Comparison of ENCODE assay signal across 12 cellular contexts in genomic region chr1:44826375-44827196, GRCh38. TPM values are rescaled to one million over a fixed set of nuclear protein-coding genes. Genes with fewer than 3 reads are reported as not detected.
A peak's percentile ranks its signal among the peaks of the same experiment; 100 is the strongest.
DNase-seq lines count a peak whose midpoint lies in the region; ATAC-seq and TF ChIP-seq lines count a peak whose summit lies in the region.
"Had no signal": no experiment of that assay in that cellular context is flagged by ENCODE, and none has a peak within 500 bp of the region (broad histone marks: within the 10 kb centered on the region; RNA-seq: fewer than 3 reads in every experiment).

No MANE protein-coding gene starts in this region.

- no peaks in the 10 kb centered on the region for H3K4me1 Mint-ChIP-seq in glutamatergic neuron (ENCODE audit: low read depth, unreplicated experiment)
- peaks cover 6% of the 10 kb centered on the region for H3K4me1 Mint-ChIP-seq in activated CD8-positive, alpha-beta memory T cell treated with anti-CD3 and anti-CD28 coated beads, Interleukin-2, amount 10 ng/mL, durations not matched to agents 7 days and 5 days

- no peaks in the 10 kb centered on the region for H3K9me3 ChIP-seq in ovary

- no peak overlapping the region for H3K4me3 Mint-ChIP-seq in glutamatergic neuron (ENCODE audit: unreplicated experiment)
- no peak overlapping the region for H3K4me3 Mint-ChIP-seq in activated CD8-positive, alpha-beta memory T cell treated with anti-CD3 and anti-CD28 coated beads, Interleukin-2, amount 10 ng/mL, durations not matched to agents 7 days and 5 days
- H3K4me3 Mint-ChIP-seq: activated CD8-positive, alpha-beta T cell treated with anti-CD3 and anti-CD28 coated beads for 36 hours had no signal

- CTCF ChIA-PET in activated CD8-positive, alpha-beta memory T cell treated with anti-CD3 and anti-CD28 coated beads, Interleukin-2, amount 10 ng/mL, durations not matched to agents 7 days and 5 days (lab: Charles Lee) = interaction anchor here (1.0 to 1.9 kb wide), 4 partner anchors 10 to 95 kb away, joined by 3 to 7 read pairs (median 4); partner anchors contain the start of gene RNU5D-1

- H3K36me3 ChIP-seq in ovary = no peaks in the 10 kb centered on the region

- ATAC-seq in activated CD8-positive, alpha-beta memory T cell treated with anti-CD3 and anti-CD28 coated beads, Interleukin-2, amount 10 ng/mL, durations not matched to agents 7 days and 5 days = no peak
- ATAC-seq: stimulated activated naive CD8-positive, alpha-beta T cell treated with anti-CD3 and anti-CD28 coated beads, Interleukin-15, Interleukin-2, amounts not matched to agents 100 U/mL and 50 U/mL, for 24 hours had no signal

- no peaks in the 10 kb centered on the region for H3K4me1 ChIP-seq in ovary (ENCODE audit: insufficient read depth)

- TF ChIP-seq CTCF in glutamatergic neuron (IDR thresholded peaks at IDR 0.05; ENCODE audit: partially characterized antibody, unreplicated experiment) (no peak), ovary (IDR thresholded peaks at IDR 0.05) (no peak)

- H3K9me3 Mint-ChIP-seq in glutamatergic neuron (ENCODE audit: unreplicated experiment) = peaks cover 2% of the 10 kb centered on the region
- no peaks in the 10 kb centered on the region for H3K9me3 Mint-ChIP-seq in activated CD8-positive, alpha-beta memory T cell treated with anti-CD3 and anti-CD28 coated beads, Interleukin-2, amount 10 ng/mL, durations not matched to agents 7 days and 5 days (ENCODE audit: low read depth)
- H3K9me3 Mint-ChIP-seq: activated CD8-positive, alpha-beta T cell treated with anti-CD3 and anti-CD28 coated beads for 36 hours had no signal

- TF ChIP-seq EP300 in ovary (IDR thresholded peaks at IDR 0.05) = no peak

- intact Hi-C loops in ovary (cut with DNase I) = no loop called here

- H3K36me3 Mint-ChIP-seq in glutamatergic neuron (ENCODE audit: unreplicated experiment) = no peaks in the 10 kb centered on the region
- H3K36me3 Mint-ChIP-seq in activated CD8-positive, alpha-beta memory T cell treated with anti-CD3 and anti-CD28 coated beads, Interleukin-2, amount 10 ng/mL, durations not matched to agents 7 days and 5 days = no peaks in the 10 kb centered on the region

- no peak for TF ChIP-seq POLR2A in ovary (IDR thresholded peaks at IDR 0.05)

- DNase-seq in CD1c-positive myeloid dendritic cell (ENCODE audit: extremely low spot score) = peak; percentile 92
- DNase-seq in SKM-1 treated with dmso at 0.1 percent for 144 hours (lab: John Stamatoyannopoulos, UW; ENCODE audit: unreplicated experiment) = peak; percentile 46
- peak; percentile 13 for DNase-seq in glutamatergic neuron
- peak in 3 of 5 donors; percentile 33 to 54 (median 49) for DNase-seq in ovary
- no peak for DNase-seq in NCI-H1105 (lab: John Stamatoyannopoulos, UW)
- no peak for DNase-seq in activated CD8-positive, alpha-beta memory T cell treated with anti-CD3 and anti-CD28 coated beads, Interleukin-2, amount 10 ng/mL, durations not matched to agents 7 days and 5 days
- DNase-seq in GM19240 (ENCODE audit: insufficient read length, low spot score) = no peak
- no peak for DNase-seq in NCI-H510A (lab: John Stamatoyannopoulos, UW)
- DNase-seq: activated CD8-positive, alpha-beta T cell treated with anti-CD3 and anti-CD28 coated beads for 36 hours; midbrain; stimulated activated naive CD8-positive, alpha-beta T cell treated with anti-CD3 and anti-CD28 coated beads, Interleukin-15, Interleukin-2, amounts not matched to agents 100 U/mL and 50 U/mL, for 24 hours had no signal

- peak overlapping the region; percentile 15 to 19 for H3K27ac ChIP-seq in ovary

- no peaks in the 10 kb centered on the region for H3K27me3 ChIP-seq in ovary

- H3K4me3 ChIP-seq in ovary = no peak overlapping the region

- WGBS in ovary, 3 donors = 50 to 64% (median 57%) methylated on average over 24 of the region's 24 CpGs

- no peak overlapping the region for H3K27ac Mint-ChIP-seq in glutamatergic neuron (ENCODE audit: unreplicated experiment)
- no peak overlapping the region for H3K27ac Mint-ChIP-seq in activated CD8-positive, alpha-beta memory T cell treated with anti-CD3 and anti-CD28 coated beads, Interleukin-2, amount 10 ng/mL, durations not matched to agents 7 days and 5 days
- H3K27ac Mint-ChIP-seq: activated CD8-positive, alpha-beta T cell treated with anti-CD3 and anti-CD28 coated beads for 36 hours had no signal

- H3K27me3 Mint-ChIP-seq in glutamatergic neuron (ENCODE audit: unreplicated experiment) = no peaks in the 10 kb centered on the region
- H3K27me3 Mint-ChIP-seq in activated CD8-positive, alpha-beta memory T cell treated with anti-CD3 and anti-CD28 coated beads, Interleukin-2, amount 10 ng/mL, durations not matched to agents 7 days and 5 days = no peaks in the 10 kb centered on the region
- H3K27me3 Mint-ChIP-seq: activated CD8-positive, alpha-beta T cell treated with anti-CD3 and anti-CD28 coated beads for 36 hours had no signal

RNA-seq across cellular contexts. Expression of gene PTCH2, which starts 16.5 kb away (rescaled TPM):
- total RNA-seq in glutamatergic neuron (ENCODE audit: unreplicated experiment) = 20.3 TPM
- total RNA-seq in ovary = 10 to 100 TPM in 5 of 7 donors, 1 to 10 TPM in 2; 1.8 to 21.2 (median 10.7) TPM
- polyA plus RNA-seq in ovary = 10 to 100 TPM in 1 of 2 donors, 1 to 10 TPM in 1; 2.4 to 14.0 TPM
- 1 to 10 TPM in 1 of 2 experiments, under 1 TPM in 1; 0.82 to 3.6 TPM for total RNA-seq in activated CD8-positive, alpha-beta memory T cell treated with anti-CD3 and anti-CD28 coated beads, Interleukin-2, amount 10 ng/mL, durations not matched to agents 7 days and 5 days

RNA-seq across cellular contexts. Expression of gene BTBD19, which starts 18.3 kb away (rescaled TPM):
- total RNA-seq in glutamatergic neuron (ENCODE audit: unreplicated experiment) = 5.9 TPM
- 10 to 100 TPM in 5 of 7 donors, 1 to 10 TPM in 2; 7.7 to 24.3 (median 19.4) TPM for total RNA-seq in ovary
- polyA plus RNA-seq in ovary = 1 to 10 TPM; 7.1 to 8.5 TPM
- total RNA-seq in activated CD8-positive, alpha-beta memory T cell treated with anti-CD3 and anti-CD28 coated beads, Interleukin-2, amount 10 ng/mL, durations not matched to agents 7 days and 5 days = 1 to 10 TPM; 3.7 to 4.5 TPM

RNA-seq across cellular contexts. Expression of gene DYNLT4, which starts 19.4 kb away (rescaled TPM):
- total RNA-seq in glutamatergic neuron (ENCODE audit: unreplicated experiment) = not detected
- 10 to 100 TPM in 1 of 7 donors, 1 to 10 TPM in 2, under 1 TPM in 4; 0.35 to 23.7 (median 0.84) TPM for total RNA-seq in ovary
- under 1 TPM in 1 of 2 donors, not detected in 1; 0.22 TPM for polyA plus RNA-seq in ovary
- total RNA-seq in activated CD8-positive, alpha-beta memory T cell treated with anti-CD3 and anti-CD28 coated beads, Interleukin-2, amount 10 ng/mL, durations not matched to agents 7 days and 5 days = 1 to 10 TPM in 1 of 2 experiments, under 1 TPM in 1; 0.40 to 1.3 TPM

RNA-seq across cellular contexts. Expression of gene PLK3, which starts 26.4 kb away (rescaled TPM):
- total RNA-seq in glutamatergic neuron (ENCODE audit: unreplicated experiment) (89.3 TPM), ovary (10 to 100 TPM; 12.3 to 68.6 (median 25.2) TPM)
- 1 to 10 TPM; 4.2 to 9.7 TPM for polyA plus RNA-seq in ovary
- total RNA-seq in activated CD8-positive, alpha-beta memory T cell treated with anti-CD3 and anti-CD28 coated beads, Interleukin-2, amount 10 ng/mL, durations not matched to agents 7 days and 5 days = 10 to 100 TPM; 43.1 to 48.9 TPM

RNA-seq across cellular contexts. Expression of gene BEST4, which starts 38.6 kb away (rescaled TPM):
- total RNA-seq in glutamatergic neuron (ENCODE audit: unreplicated experiment) = 0.88 TPM
- total RNA-seq in ovary = 1 to 10 TPM in 3 of 7 donors, under 1 TPM in 4; 0.50 to 1.7 (median 0.67) TPM
- polyA plus RNA-seq in ovary = under 1 TPM; 0.25 to 0.29 TPM
- under 1 TPM; 0.73 to 0.79 TPM for total RNA-seq in activated CD8-positive, alpha-beta memory T cell treated with anti-CD3 and anti-CD28 coated beads, Interleukin-2, amount 10 ng/mL, durations not matched to agents 7 days and 5 days
- total RNA-seq: RPMI7951 had no signal

Comparison
In these comparisons a context has a peak if more than half of its experiments do, and no peak if none do; other contexts are left out.
1. DNase-seq: peak in CD1c-positive myeloid dendritic cell (single experiment), SKM-1 treated with dmso at 0.1 percent for 144 hours (single experiment), glutamatergic neuron (single experiment) and ovary (3 of 5); none in NCI-H1105 (single experiment), activated CD8-positive, alpha-beta memory T cell treated with anti-CD3 and anti-CD28 coated beads, Interleukin-2, amount 10 ng/mL, durations not matched to agents 7 days and 5 days (single experiment), GM19240 (single experiment) and NCI-H510A (single experiment).